Comparison of ENCODE assay signal across 22 cellular contexts in the genomic region with DNA sequence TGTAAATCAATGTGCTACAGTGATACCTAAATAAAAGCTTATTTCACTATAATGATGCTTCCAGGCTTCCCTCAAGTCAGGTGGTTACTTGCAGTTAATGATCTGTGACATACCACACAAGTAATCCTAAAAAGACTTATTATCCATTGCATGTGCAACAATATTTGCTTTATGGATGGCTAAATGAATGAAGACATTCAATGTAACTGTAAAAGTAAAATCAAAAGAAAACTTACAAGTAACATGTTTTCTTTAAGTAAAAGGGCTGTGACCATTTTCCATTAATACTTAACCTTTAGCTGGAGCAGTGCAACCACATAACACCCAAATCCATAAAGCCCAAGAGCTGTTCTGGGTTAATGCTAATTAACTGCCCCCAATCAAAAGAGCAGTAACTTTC.
"Had no signal": no experiment of that assay in that cellular context is flagged by ENCODE, and none has a peak within 500 bp of the region (broad histone marks: within the 10 kb centered on the region; RNA-seq: fewer than 3 reads in every experiment).

No MANE protein-coding gene starts in this region.

- DNase-seq: activated CD4-positive, alpha-beta T cell treated with anti-CD3 and anti-CD28 coated beads for 48 hours; activated CD4-positive, alpha-beta T cell treated with anti-CD3 and anti-CD28 coated beads, Interleukin-2, amount 50 U/mL, for 48 hours; activated CD4-positive, CD25-positive, alpha-beta regulatory T cell treated with anti-CD3 and anti-CD28 coated beads, Interleukin-2, amount 50 U/mL, for 72 hours; activated CD8-positive, alpha-beta memory T cell treated with anti-CD3 and anti-CD28 coated beads, Interleukin-2, amount 10 ng/mL, durations not matched to agents 7 days and 5 days; activated effector memory CD4-positive, alpha-beta T cell treated with Interleukin-2 at 50 U/mL for 16 hours; activated naive CD4-positive, alpha-beta T cell; activated T-cell treated with anti-CD3 and anti-CD28 coated beads, Interleukin-2, amount 50 U/mL, for 24 hours; amygdala; NCI-H1092; NCI-H2029 treated with DMSO at 0.1 percent for 48 hours; NCI-H345; NCI-H510A; NCI-H748 treated with DMSO at 0.1 percent for 48 hours; NK-92 treated with Interleukin-12 subunit alpha and Interleukin-12 subunit beta, amount 100 ng/mL, for 24 hours; OCI-M1; Right ventricle myocardium superior had no signal

- H3K27me3 Mint-ChIP-seq: activated CD8-positive, alpha-beta memory T cell treated with anti-CD3 and anti-CD28 coated beads, Interleukin-2, amount 10 ng/mL, durations not matched to agents 7 days and 5 days; activated naive CD8-positive, alpha-beta T cell; activated T-cell treated with anti-CD3 and anti-CD28 coated beads, Interleukin-2, amount 50 U/mL, for 24 hours; brain; central memory CD8-positive, alpha-beta T cell had no signal

- H3K4me3 Mint-ChIP-seq: activated CD8-positive, alpha-beta memory T cell treated with anti-CD3 and anti-CD28 coated beads, Interleukin-2, amount 10 ng/mL, durations not matched to agents 7 days and 5 days; activated naive CD8-positive, alpha-beta T cell; activated T-cell treated with anti-CD3 and anti-CD28 coated beads, Interleukin-2, amount 50 U/mL, for 24 hours; activated T-helper 1 cell treated with anti-CD3 and anti-CD28 coated beads, Interleukin-12 subunit alpha, Interleukin-12 subunit beta, Interleukin-2, Interleukin-4 antibody, amounts not matched to agents 30 ng/mL and 10 ng/mL and 1 ng/mL, durations not matched to agents 14 hours and 24 hours and 36 hours; brain; central memory CD8-positive, alpha-beta T cell; T-helper 1 cell treated with Interleukin-12 subunit alpha and Interleukin-12 subunit beta and Interleukin-4 antibody, amounts not matched to agents 30 μg/mL and 1 μg/mL, for 36 hours; WTC11 had no signal

- H3K9me3 Mint-ChIP-seq: central memory CD8-positive, alpha-beta T cell had no signal

- H3K27ac Mint-ChIP-seq: activated CD8-positive, alpha-beta memory T cell treated with anti-CD3 and anti-CD28 coated beads, Interleukin-2, amount 10 ng/mL, durations not matched to agents 7 days and 5 days; activated naive CD8-positive, alpha-beta T cell; activated T-cell treated with anti-CD3 and anti-CD28 coated beads, Interleukin-2, amount 50 U/mL, for 24 hours; activated T-helper 1 cell treated with anti-CD3 and anti-CD28 coated beads, Interleukin-12 subunit alpha, Interleukin-12 subunit beta, Interleukin-2, Interleukin-4 antibody, amounts not matched to agents 30 ng/mL and 10 ng/mL and 1 ng/mL, durations not matched to agents 14 hours and 24 hours and 36 hours; brain; T-helper 1 cell treated with Interleukin-12 subunit alpha and Interleukin-12 subunit beta and Interleukin-4 antibody, amounts not matched to agents 30 μg/mL and 1 μg/mL, for 36 hours; WTC11 had no signal
